ENCODE assay signal across 25 cellular contexts in the genomic region with DNA sequence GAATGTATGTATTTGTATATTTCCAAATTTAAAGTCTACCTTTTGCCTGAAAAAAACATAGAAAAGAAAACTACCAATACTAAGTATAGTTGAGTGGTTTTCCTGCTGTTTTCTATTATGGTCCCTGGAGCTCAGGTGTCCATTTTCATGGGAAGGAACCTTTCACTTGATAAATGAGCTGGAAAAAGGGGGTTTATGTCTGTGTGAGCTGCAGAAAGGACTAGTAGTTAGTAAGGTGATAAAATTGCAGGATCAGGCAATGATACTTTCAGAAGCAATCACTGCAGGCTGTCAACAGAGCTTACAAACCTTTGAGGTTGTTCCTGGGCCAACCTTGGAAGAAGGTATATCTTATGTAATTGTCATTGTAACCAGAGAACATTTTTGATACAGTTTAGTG.
"Had no signal": no experiment of that assay in that cellular context is flagged by ENCODE, and none has a peak within 500 bp of the region (broad histone marks: within the 10 kb centered on the region; RNA-seq: fewer than 3 reads in every experiment).

No MANE protein-coding gene starts in this region.

- H3K4me1 Mint-ChIP-seq: stimulated activated memory B cell treated with anti-CD40 and anti-IgM and Interleukin-4, amounts not matched to agents 10 μg/mL and 1 μg/mL and 100 μg/mL, for 72 hours had no signal

- H3K27me3 Mint-ChIP-seq: activated naive CD8-positive, alpha-beta T cell; stimulated activated memory B cell treated with anti-CD40 and anti-IgM and Interleukin-4, amounts not matched to agents 10 μg/mL and 1 μg/mL and 100 μg/mL, for 72 hours; stimulated activated naive CD8-positive, alpha-beta T cell treated with anti-CD3 and anti-CD28 coated beads, Interleukin-15, amount 100 ng/mL, for 72 hours had no signal

- H3K36me3 Mint-ChIP-seq: stimulated activated memory B cell treated with anti-CD40 and anti-IgM and Interleukin-4, amounts not matched to agents 10 μg/mL and 1 μg/mL and 100 μg/mL, for 72 hours had no signal

- H3K27me3 ChIP-seq: colonic mucosa, left lung, right atrium auricular region, upper lobe of right lung had no signal

- H3K9me3 Mint-ChIP-seq: activated T-cell treated with anti-CD3 and anti-CD28 coated beads, Interleukin-2, amount 50 U/mL, for 72 hours; nephron; stimulated activated memory B cell treated with anti-CD40 and anti-IgM and Interleukin-4, amounts not matched to agents 10 μg/mL and 1 μg/mL and 100 μg/mL, for 72 hours; stimulated activated naive CD8-positive, alpha-beta T cell treated with anti-CD3 and anti-CD28 coated beads, Interleukin-15, amount 100 ng/mL, for 72 hours had no signal

- H3K4me3 ChIP-seq: colonic mucosa, left lung, lung, right atrium auricular region, smooth muscle cell, upper lobe of right lung had no signal

- H3K4me1 ChIP-seq: colonic mucosa, right atrium auricular region, upper lobe of right lung had no signal

- DNase-seq: activated CD4-positive, alpha-beta T cell treated with anti-CD3 and anti-CD28 coated beads for 4 hours; activated CD4-positive, alpha-beta T cell treated with anti-CD3 and anti-CD28 coated beads, Interleukin-2, amount 50 U/mL, for 4 hours; activated naive CD4-positive, alpha-beta T cell treated with Interleukin-2 at 50 U/mL for 16 hours; activated T-cell treated with anti-CD3 and anti-CD28 coated beads for 4 hours; activated T-cell treated with anti-CD3 and anti-CD28 coated beads, Interleukin-2, amount 50 U/mL, for 72 hours; anterior cingulate cortex; colonic mucosa; effector CD8-positive, alpha-beta T cell; kidney glomerular epithelial cell; left lung; nucleus accumbens; stimulated activated CD4-positive, alpha-beta T cell treated with anti-CD3 and anti-CD28 coated beads, Interleukin-1b, Interleukin-23, amount 100 ng/mL, for 48 hours; stimulated activated CD4-positive, alpha-beta T cell treated with anti-CD3 and anti-CD28 coated beads, Interleukin-4, amount 100 ng/mL, for 4 hours; stimulated activated CD8-positive, alpha-beta memory T cell treated with anti-CD3 and anti-CD28 coated beads, Interleukin-4, amount 100 ng/mL, for 48 hours; stimulated activated naive CD8-positive, alpha-beta T cell treated with anti-CD3 and anti-CD28 coated beads, Interleukin-15, amount 100 ng/mL, for 72 hours; substantia nigra; upper lobe of right lung had no signal

- H3K9me3 ChIP-seq: colonic mucosa, left lung, right atrium auricular region, upper lobe of right lung had no signal

- H3K27ac ChIP-seq: colonic mucosa, epithelial cell of prostate, left lung, right atrium auricular region, upper lobe of right lung, VCaP had no signal

- H3K4me3 Mint-ChIP-seq: activated naive CD8-positive, alpha-beta T cell; activated T-cell treated with anti-CD3 and anti-CD28 coated beads, Interleukin-2, amount 50 U/mL, for 72 hours; nephron; stimulated activated memory B cell treated with anti-CD40 and anti-IgM and Interleukin-4, amounts not matched to agents 10 μg/mL and 1 μg/mL and 100 μg/mL, for 72 hours; stimulated activated naive CD8-positive, alpha-beta T cell treated with anti-CD3 and anti-CD28 coated beads, Interleukin-15, amount 100 ng/mL, for 72 hours had no signal

- H3K27ac Mint-ChIP-seq: activated naive CD8-positive, alpha-beta T cell; activated T-cell treated with anti-CD3 and anti-CD28 coated beads, Interleukin-2, amount 50 U/mL, for 72 hours; nephron; stimulated activated memory B cell treated with anti-CD40 and anti-IgM and Interleukin-4, amounts not matched to agents 10 μg/mL and 1 μg/mL and 100 μg/mL, for 72 hours; stimulated activated naive CD8-positive, alpha-beta T cell treated with anti-CD3 and anti-CD28 coated beads, Interleukin-15, amount 100 ng/mL, for 72 hours had no signal

- H3K36me3 ChIP-seq: colonic mucosa, left lung, right atrium auricular region, upper lobe of right lung had no signal
